12 cellular contexts compared by ENCODE assay signal in genomic region chr1:81254560-81254959, GRCh38.
DNase-seq lines count a peak whose midpoint lies in the region; ATAC-seq and TF ChIP-seq lines count a peak whose summit lies in the region.
"Had no signal": no experiment of that assay in that cellular context is flagged by ENCODE, and none has a peak within 500 bp of the region (broad histone marks: within the 10 kb centered on the region; RNA-seq: fewer than 3 reads in every experiment).

No MANE protein-coding gene starts in this region.

- H3K27me3 Mint-ChIP-seq in chondrocyte (ENCODE audit: low read depth) = no peaks in the 10 kb centered on the region
- no peaks in the 10 kb centered on the region for H3K27me3 Mint-ChIP-seq in Calu3 (ENCODE audit: unreplicated experiment)
- H3K27me3 Mint-ChIP-seq: CD4-positive, alpha-beta memory T cell had no signal

- H3K36me3 Mint-ChIP-seq in chondrocyte (ENCODE audit: low read depth) (no peaks in the 10 kb centered on the region), Calu3 (ENCODE audit: insufficient read depth, unreplicated experiment) (no peaks in the 10 kb centered on the region)
- H3K36me3 Mint-ChIP-seq: CD4-positive, alpha-beta memory T cell had no signal

- intact Hi-C loops in sciatic nerve (cut with DNase I) (no loop called here), Calu3 (cut with micrococcal nuclease; ENCODE audit: unreplicated experiment) (no loop called here)

- H3K4me3 Mint-ChIP-seq in chondrocyte (ENCODE audit: unreplicated experiment) = no peak overlapping the region
- no peak overlapping the region for H3K4me3 Mint-ChIP-seq in Calu3 (ENCODE audit: low read depth, unreplicated experiment)
- H3K4me3 Mint-ChIP-seq: CD4-positive, alpha-beta memory T cell had no signal

- H3K4me1 Mint-ChIP-seq in chondrocyte (ENCODE audit: low read depth) = peaks cover 7% of the 10 kb centered on the region
- no peaks in the 10 kb centered on the region for H3K4me1 Mint-ChIP-seq in Calu3 (ENCODE audit: low read depth, unreplicated experiment)
- H3K4me1 Mint-ChIP-seq: CD4-positive, alpha-beta memory T cell had no signal

- H3K9me3 Mint-ChIP-seq in chondrocyte (ENCODE audit: low read depth) (no peaks in the 10 kb centered on the region), Calu3 (ENCODE audit: low read depth, unreplicated experiment) (peaks cover 4% of the 10 kb centered on the region)

- DNase-seq in DMS53 (lab: John Stamatoyannopoulos, UW) (peak; percentile 50), HT-29 (ENCODE audit: low spot score) (peak; percentile 48), chondrocyte (ENCODE audit: low spot score) (no peak), kidney tubule cell (ENCODE audit: low spot score) (peak; percentile 15), sciatic nerve (ENCODE audit: low spot score) (no peak), GM19238 (ENCODE audit: insufficient read length, low spot score) (no peak), NCI-H2227 treated with DMSO at 0.1 percent for 48 hours (lab: John Stamatoyannopoulos, UW) (no peak), Calu3 (no peak)
- DNase-seq: activated CD4-positive, alpha-beta T cell treated with anti-CD3 and anti-CD28 coated beads, Interleukin-2, amount 50 U/mL, for 4 hours; CD4-positive, alpha-beta memory T cell; NCI-H345; substantia nigra had no signal

- TF ChIP-seq CTCF in chondrocyte (IDR thresholded peaks at IDR 0.05) (peak; percentile 35), Calu3 (IDR thresholded peaks at IDR 0.05; ENCODE audit: unreplicated experiment) (no peak)

- H3K27ac Mint-ChIP-seq in chondrocyte (ENCODE audit: unreplicated experiment) (no peak overlapping the region), Calu3 (ENCODE audit: unreplicated experiment) (no peak overlapping the region)
- H3K27ac Mint-ChIP-seq: CD4-positive, alpha-beta memory T cell had no signal

- CTCF ChIA-PET in Calu3 (lab: Charles Lee) = no interaction called here

- no peak for ATAC-seq in sciatic nerve

- BruUV-seq in Calu3 (replicated peaks; lab: Mats Ljungman, UMichigan) = no TSS peak

Comparison
In these comparisons a context has a peak if more than half of its experiments do, and no peak if none do; other contexts are left out.
1. DNase-seq: peak in DMS53 (single experiment), HT-29 (single experiment) and kidney tubule cell (single experiment); none in chondrocyte (single experiment), sciatic nerve (single experiment), GM19238 (single experiment), NCI-H2227 treated with DMSO at 0.1 percent for 48 hours (single experiment) and Calu3 (single experiment).